10 cellular contexts compared by ENCODE assay signal in the genomic region with DNA sequence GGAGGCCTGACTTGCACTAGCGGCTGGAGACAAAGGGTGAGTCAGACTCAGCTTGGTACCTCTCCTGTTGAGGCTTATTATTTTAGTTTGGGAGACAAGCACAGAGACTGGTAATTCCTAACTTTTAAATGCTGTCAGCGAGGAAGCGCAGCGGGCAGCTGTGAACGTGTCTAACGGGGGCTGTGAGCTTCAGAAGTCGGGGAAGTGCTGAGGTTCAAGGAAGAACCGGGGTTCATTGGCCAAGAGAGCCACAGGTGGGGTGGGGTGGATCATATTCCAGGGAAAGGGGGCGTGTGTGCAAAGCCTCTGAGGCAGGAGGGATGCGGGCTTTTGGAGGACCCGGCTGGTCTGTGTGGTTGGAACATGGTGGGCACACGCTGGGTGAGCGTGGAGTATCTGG. TPM values are rescaled to one million over a fixed set of nuclear protein-coding genes. Genes with fewer than 3 reads are reported as not detected.
"Had no signal": no experiment of that assay in that cellular context is flagged by ENCODE, and none has a peak within 500 bp of the region (broad histone marks: within the 10 kb centered on the region; RNA-seq: fewer than 3 reads in every experiment).

No MANE protein-coding gene starts in this region.

- DNase-seq: GM23248, GOT3, H9, HCEC 1CT, HFFc6, KBM-7 had no signal

- H3K4me3 ChIP-seq: GM23248 had no signal

- H3K4me2 ChIP-seq: KMS-11 had no signal

- H3K27ac ChIP-seq: GM23248, HL-60, KMS-11 had no signal

- H2AFZ ChIP-seq: GM23248 had no signal

- FAIRE-seq: HepG2 had no signal

- H3K9ac ChIP-seq: GM23248, KMS-11 had no signal

RNA-seq across cellular contexts. Expression of a gene that starts 36.1 kb away (rescaled TPM):
- total RNA-seq: HFFc6, HT1080 had no signal
